ENCODE assay signal across 1 cellular context in genomic region chr16:15593235-15593634, GRCh38.
TF ChIP-seq lines count a peak whose summit lies in the region.

No MANE protein-coding gene starts in this region.

TF ChIP-seq in K562, 482 proteins besides CTCF, POLR2A, EP300 and RAD21 (continues in another document):
- no peak for TF ChIP-seq RBM15 (IDR thresholded peaks at IDR 0.05; ENCODE audit: insufficient read depth, low read length)
- no peak for TF ChIP-seq HMBOX1 (IDR thresholded peaks at IDR 0.05)
- TF ChIP-seq TCFL5 (CRISPR knock-in tag; conservative IDR thresholded peaks at IDR 0.05), result no peak
- no peak for TF ChIP-seq MEIS2 (IDR thresholded peaks at IDR 0.05; ENCODE audit: partially characterized antibody)
- TF ChIP-seq SMARCA4 (IDR thresholded peaks at IDR 0.05), result peak; percentile 44; the same call in 1 of the 2 replicates
- TF ChIP-seq, protein P1, sequence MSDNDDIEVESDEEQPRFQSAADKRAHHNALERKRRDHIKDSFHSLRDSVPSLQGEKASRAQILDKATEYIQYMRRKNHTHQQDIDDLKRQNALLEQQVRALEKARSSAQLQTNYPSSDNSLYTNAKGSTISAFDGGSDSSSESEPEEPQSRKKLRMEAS (CRISPR knock-in tag; IDR thresholded peaks at IDR 0.05), result peak; percentile 48
- TF ChIP-seq, protein P2, sequence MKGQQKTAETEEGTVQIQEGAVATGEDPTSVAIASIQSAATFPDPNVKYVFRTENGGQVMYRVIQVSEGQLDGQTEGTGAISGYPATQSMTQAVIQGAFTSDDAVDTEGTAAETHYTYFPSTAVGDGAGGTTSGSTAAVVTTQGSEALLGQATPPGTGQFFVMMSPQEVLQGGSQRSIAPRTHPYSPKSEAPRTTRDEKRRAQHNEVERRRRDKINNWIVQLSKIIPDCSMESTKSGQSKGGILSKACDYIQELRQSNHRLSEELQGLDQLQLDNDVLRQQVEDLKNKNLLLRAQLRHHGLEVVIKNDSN (CRISPR knock-in tag; IDR thresholded peaks at IDR 0.05), result peak; percentile 3; the same call in 1 of the 2 replicates
- no peak for TF ChIP-seq CLOCK (CRISPR knock-in tag; IDR thresholded peaks at IDR 0.05; ENCODE audit: borderline replicate concordance)
- TF ChIP-seq ZNF354B (CRISPR knock-in tag; IDR thresholded peaks at IDR 0.05), result no peak
- TF ChIP-seq COPS2 (conservative IDR thresholded peaks at IDR 0.05), result no peak
- no peak for TF ChIP-seq MCM7 (IDR thresholded peaks at IDR 0.05)
- 0 out of 2 replicates have a peak, but pooled peaks have one; percentile 65 for TF ChIP-seq SMAD4 (CRISPR knock-in tag; conservative IDR thresholded peaks at IDR 0.05)
- TF ChIP-seq, protein P3, sequence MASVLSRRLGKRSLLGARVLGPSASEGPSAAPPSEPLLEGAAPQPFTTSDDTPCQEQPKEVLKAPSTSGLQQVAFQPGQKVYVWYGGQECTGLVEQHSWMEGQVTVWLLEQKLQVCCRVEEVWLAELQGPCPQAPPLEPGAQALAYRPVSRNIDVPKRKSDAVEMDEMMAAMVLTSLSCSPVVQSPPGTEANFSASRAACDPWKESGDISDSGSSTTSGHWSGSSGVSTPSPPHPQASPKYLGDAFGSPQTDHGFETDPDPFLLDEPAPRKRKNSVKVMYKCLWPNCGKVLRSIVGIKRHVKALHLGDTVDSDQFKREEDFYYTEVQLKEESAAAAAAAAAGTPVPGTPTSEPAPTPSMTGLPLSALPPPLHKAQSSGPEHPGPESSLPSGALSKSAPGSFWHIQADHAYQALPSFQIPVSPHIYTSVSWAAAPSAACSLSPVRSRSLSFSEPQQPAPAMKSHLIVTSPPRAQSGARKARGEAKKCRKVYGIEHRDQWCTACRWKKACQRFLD (CRISPR knock-in tag; IDR thresholded peaks at IDR 0.05), result peak; percentile 33; the same call in 1 of the 2 replicates
- no peak for TF ChIP-seq ZNF695 (CRISPR knock-in tag; IDR thresholded peaks at IDR 0.05)
- peak; percentile 26 for TF ChIP-seq CCNT2 (IDR thresholded peaks at IDR 0.05; ENCODE audit: borderline replicate concordance, extremely low read depth, insufficient read length, low read depth, low read length)
- TF ChIP-seq EGR1 (conservative IDR thresholded peaks at IDR 0.05), result peak; percentile 88
- TF ChIP-seq, protein P4, sequence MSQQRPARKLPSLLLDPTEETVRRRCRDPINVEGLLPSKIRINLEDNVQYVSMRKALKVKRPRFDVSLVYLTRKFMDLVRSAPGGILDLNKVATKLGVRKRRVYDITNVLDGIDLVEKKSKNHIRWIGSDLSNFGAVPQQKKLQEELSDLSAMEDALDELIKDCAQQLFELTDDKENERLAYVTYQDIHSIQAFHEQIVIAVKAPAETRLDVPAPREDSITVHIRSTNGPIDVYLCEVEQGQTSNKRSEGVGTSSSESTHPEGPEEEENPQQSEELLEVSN (IDR thresholded peaks at IDR 0.05; ENCODE audit: borderline replicate concordance in 1 of 2, extremely low read depth in 1 of 2, insufficient read depth in 1 of 2, insufficient read length in 1 of 2, low read depth in 1 of 2, low read length in 1 of 2, poor library complexity in 1 of 2, severe bottlenecking in 1 of 2), result no peak
- no peak for TF ChIP-seq KLF16 (IDR thresholded peaks at IDR 0.05)
- TF ChIP-seq, protein P5, sequence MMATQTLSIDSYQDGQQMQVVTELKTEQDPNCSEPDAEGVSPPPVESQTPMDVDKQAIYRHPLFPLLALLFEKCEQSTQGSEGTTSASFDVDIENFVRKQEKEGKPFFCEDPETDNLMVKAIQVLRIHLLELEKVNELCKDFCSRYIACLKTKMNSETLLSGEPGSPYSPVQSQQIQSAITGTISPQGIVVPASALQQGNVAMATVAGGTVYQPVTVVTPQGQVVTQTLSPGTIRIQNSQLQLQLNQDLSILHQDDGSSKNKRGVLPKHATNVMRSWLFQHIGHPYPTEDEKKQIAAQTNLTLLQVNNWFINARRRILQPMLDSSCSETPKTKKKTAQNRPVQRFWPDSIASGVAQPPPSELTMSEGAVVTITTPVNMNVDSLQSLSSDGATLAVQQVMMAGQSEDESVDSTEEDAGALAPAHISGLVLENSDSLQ (IDR thresholded peaks at IDR 0.05), result no peak
- no peak for TF ChIP-seq ZNF518B (CRISPR knock-in tag; IDR thresholded peaks at IDR 0.05)
- no peak; the same call in none of the 2 replicates for TF ChIP-seq ZNF175 (CRISPR knock-in tag; IDR thresholded peaks at IDR 0.05; ENCODE audit: low read depth)
- peak; percentile 40; the same call in 1 of the 2 replicates for TF ChIP-seq ATF7 (IDR thresholded peaks at IDR 0.05)
- TF ChIP-seq FOXJ2 (tag; IDR thresholded peaks at IDR 0.05), result no peak
- TF ChIP-seq ZBED1 (IDR thresholded peaks at IDR 0.05), result 0 out of 2 replicates have a peak, but pooled peaks have one; percentile 30
- no peak for TF ChIP-seq E2F4 (CRISPR knock-in tag; IDR thresholded peaks at IDR 0.05; ENCODE audit: low read depth)
- no peak for TF ChIP-seq RBM25 (IDR thresholded peaks at IDR 0.05; ENCODE audit: low read depth, low read length, severe bottlenecking)
- TF ChIP-seq NEUROD1 (IDR thresholded peaks at IDR 0.05; ENCODE audit: borderline replicate concordance, low read depth, low read length, partially characterized antibody), result no peak
- peak; percentile 51; the same call in 1 of the 2 replicates for TF ChIP-seq SMARCC2 (IDR thresholded peaks at IDR 0.05; ENCODE audit: low read depth)
- TF ChIP-seq DMBX1 (CRISPR knock-in tag; IDR thresholded peaks at IDR 0.05; ENCODE audit: borderline replicate concordance), result peak; percentile 80; the same call in 1 of the 2 replicates
- TF ChIP-seq BCOR (IDR thresholded peaks at IDR 0.05), result no peak
- no peak for TF ChIP-seq MYBL2 (IDR thresholded peaks at IDR 0.05; ENCODE audit: low read depth)
- TF ChIP-seq MYBL2 (CRISPR knock-in tag; IDR thresholded peaks at IDR 0.05; ENCODE audit: borderline replicate concordance), result no peak
- TF ChIP-seq ZNF197 (CRISPR knock-in tag; IDR thresholded peaks at IDR 0.05; ENCODE audit: low read depth), result peak; percentile 37; the same call in 1 of the 2 replicates
- TF ChIP-seq ZC3H4 (CRISPR knock-in tag; IDR thresholded peaks at IDR 0.05; ENCODE audit: borderline replicate concordance), result no peak
- peak; percentile 44; the same call in 1 of the 2 replicates for TF ChIP-seq DDX20 (tag; IDR thresholded peaks at IDR 0.05; ENCODE audit: low read depth)
- peak; percentile 69; the same call in 1 of the 2 replicates for TF ChIP-seq ZBTB7A (IDR thresholded peaks at IDR 0.05; ENCODE audit: borderline replicate concordance, control insufficient read depth, low read depth, low read length)
- no peak for TF ChIP-seq KLF13 (tag; IDR thresholded peaks at IDR 0.05; ENCODE audit: borderline replicate concordance, low read depth)
- TF ChIP-seq, protein P6, sequence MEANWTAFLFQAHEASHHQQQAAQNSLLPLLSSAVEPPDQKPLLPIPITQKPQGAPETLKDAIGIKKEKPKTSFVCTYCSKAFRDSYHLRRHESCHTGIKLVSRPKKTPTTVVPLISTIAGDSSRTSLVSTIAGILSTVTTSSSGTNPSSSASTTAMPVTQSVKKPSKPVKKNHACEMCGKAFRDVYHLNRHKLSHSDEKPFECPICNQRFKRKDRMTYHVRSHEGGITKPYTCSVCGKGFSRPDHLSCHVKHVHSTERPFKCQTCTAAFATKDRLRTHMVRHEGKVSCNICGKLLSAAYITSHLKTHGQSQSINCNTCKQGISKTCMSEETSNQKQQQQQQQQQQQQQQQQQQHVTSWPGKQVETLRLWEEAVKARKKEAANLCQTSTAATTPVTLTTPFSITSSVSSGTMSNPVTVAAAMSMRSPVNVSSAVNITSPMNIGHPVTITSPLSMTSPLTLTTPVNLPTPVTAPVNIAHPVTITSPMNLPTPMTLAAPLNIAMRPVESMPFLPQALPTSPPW (CRISPR knock-in tag; IDR thresholded peaks at IDR 0.05), result peak; percentile 89
- no peak for TF ChIP-seq ZNF778 (CRISPR knock-in tag; IDR thresholded peaks at IDR 0.05)
- no peak for TF ChIP-seq BHLHE40 (IDR thresholded peaks at IDR 0.05; ENCODE audit: low read length)
- TF ChIP-seq ZNF830 (CRISPR knock-in tag; IDR thresholded peaks at IDR 0.05), result no peak
- TF ChIP-seq ZNF551 (CRISPR knock-in tag; IDR thresholded peaks at IDR 0.05), result no peak
- no peak for TF ChIP-seq MECOM (CRISPR knock-in tag; IDR thresholded peaks at IDR 0.05)
- TF ChIP-seq L3MBTL2 (IDR thresholded peaks at IDR 0.05), result 0 out of 2 replicates have a peak, but pooled peaks have one; percentile 20
- peak; percentile 46 for TF ChIP-seq ARID1B (IDR thresholded peaks at IDR 0.05)
- TF ChIP-seq ZNF561 (CRISPR knock-in tag; conservative IDR thresholded peaks at IDR 0.05), result no peak
- peak; percentile 43; the same call in 1 of the 2 replicates for TF ChIP-seq MYNN (IDR thresholded peaks at IDR 0.05)
- TF ChIP-seq MYNN (CRISPR knock-in tag; IDR thresholded peaks at IDR 0.05), result no peak
- TF ChIP-seq CBX5 (IDR thresholded peaks at IDR 0.05; ENCODE audit: borderline replicate concordance, low read depth), result no peak
- TF ChIP-seq, protein P7, sequence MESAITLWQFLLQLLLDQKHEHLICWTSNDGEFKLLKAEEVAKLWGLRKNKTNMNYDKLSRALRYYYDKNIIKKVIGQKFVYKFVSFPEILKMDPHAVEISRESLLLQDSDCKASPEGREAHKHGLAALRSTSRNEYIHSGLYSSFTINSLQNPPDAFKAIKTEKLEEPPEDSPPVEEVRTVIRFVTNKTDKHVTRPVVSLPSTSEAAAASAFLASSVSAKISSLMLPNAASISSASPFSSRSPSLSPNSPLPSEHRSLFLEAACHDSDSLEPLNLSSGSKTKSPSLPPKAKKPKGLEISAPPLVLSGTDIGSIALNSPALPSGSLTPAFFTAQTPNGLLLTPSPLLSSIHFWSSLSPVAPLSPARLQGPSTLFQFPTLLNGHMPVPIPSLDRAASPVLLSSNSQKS (CRISPR knock-in tag; IDR thresholded peaks at IDR 0.05), result no peak
- TF ChIP-seq ELF1 (tag; IDR thresholded peaks at IDR 0.05), result no peak
- TF ChIP-seq HDAC8 (tag; IDR thresholded peaks at IDR 0.05), result 0 out of 2 replicates have a peak, but pooled peaks have one; percentile 20
- TF ChIP-seq CBX1 (IDR thresholded peaks at IDR 0.05; ENCODE audit: low read depth), result no peak
- peak; percentile 95 for TF ChIP-seq ZNF740 (CRISPR knock-in tag; IDR thresholded peaks at IDR 0.05)
- peak in 1 of 2 experiments; percentile 43; a peak in 1 of 4 replicates for TF ChIP-seq ZNF740 (tag; IDR thresholded peaks at IDR 0.05)
